19 cellular contexts compared by ENCODE assay signal in the genomic region with DNA sequence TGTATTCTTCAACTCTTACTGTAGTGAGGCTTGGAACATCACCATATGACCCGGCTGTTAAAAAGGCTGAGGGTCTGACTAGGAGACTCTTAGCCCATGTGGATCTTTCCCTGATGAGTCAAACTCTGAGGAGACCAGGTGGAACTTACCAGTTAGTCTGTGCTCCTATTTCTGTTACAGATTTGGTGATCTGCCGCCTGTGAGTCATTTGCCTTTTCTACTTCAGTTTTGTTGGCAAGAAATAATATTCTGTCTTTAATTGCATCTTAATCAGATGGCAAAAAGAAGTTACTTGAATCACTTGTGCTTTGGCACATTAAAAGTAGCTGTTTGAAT. TPM values are rescaled to one million over a fixed set of nuclear protein-coding genes. Genes with fewer than 3 reads are reported as not detected.
DNase-seq lines count a peak whose midpoint lies in the region; ATAC-seq, FAIRE-seq and TF ChIP-seq lines count a peak whose summit lies in the region.
"Had no signal": no experiment of that assay in that cellular context is flagged by ENCODE, and none has a peak within 500 bp of the region (broad histone marks: within the 10 kb centered on the region; RNA-seq: fewer than 3 reads in every experiment).

No MANE protein-coding gene starts in this region.

- WGBS in H1 (ENCODE audit: extremely low coverage in 1 of 2, insufficient coverage in 1 of 2, insufficient read length in 1 of 2, insufficient replicate concordance in 2 of 2, low coverage in 1 of 2, low lambda C conversion rate in 2 of 2, missing lambda C conversion rate in 1 of 2), 2 experiments: 96% methylated on average over 2 of the region's 2 CpGs; no CpG with 5 or more reads in 1 of the 2 experiments

- H3K4me3 ChIP-seq in AG10803 (ENCODE audit: low read length) (no peak overlapping the region), Karpas-422 (ENCODE audit: low read length) (no peak overlapping the region), H1 (ENCODE audit: extremely low read depth in 1 of 4, insufficient read depth in 2 of 4, low read depth in 3 of 4, low read length in 4 of 4) (no peak overlapping the region)
- H3K4me3 ChIP-seq: HAP-1, SJCRH30 had no signal

- no peak overlapping the region for H2BK5ac ChIP-seq in H1 (ENCODE audit: low read depth, low read length)

- H3K14ac ChIP-seq in H1 (ENCODE audit: insufficient read length): no peak overlapping the region

- no peak overlapping the region for H3K23ac ChIP-seq in H1 (ENCODE audit: insufficient read length)

- H3K4me3 Mint-ChIP-seq in memory B cell: no peak overlapping the region
- H3K4me3 Mint-ChIP-seq in activated naive CD4-positive, alpha-beta T cell treated with anti-CD3 and anti-CD28 coated beads for 36 hours: no peak overlapping the region

- peak overlapping the region; percentile 43 for H3K27ac Mint-ChIP-seq in memory B cell
- H3K27ac Mint-ChIP-seq in activated naive CD4-positive, alpha-beta T cell treated with anti-CD3 and anti-CD28 coated beads for 36 hours: no peak overlapping the region

- TF ChIP-seq POLR2A in H1 (IDR thresholded peaks at IDR 0.05; ENCODE audit: control extremely low read depth in 1 of 2, low read depth in 2 of 2, low read length in 2 of 2): no peak

- no peak overlapping the region for H4K5ac ChIP-seq in H1 (ENCODE audit: insufficient read length, low read depth, low read length)

- no peaks in the 10 kb centered on the region for H3K9me2 ChIP-seq in Karpas-422 (replicated peaks; ENCODE audit: insufficient read depth, low read length)

- H3K4me1 Mint-ChIP-seq in memory B cell: peaks cover 7% of the 10 kb centered on the region
- H3K4me1 Mint-ChIP-seq in activated naive CD4-positive, alpha-beta T cell treated with anti-CD3 and anti-CD28 coated beads for 36 hours (ENCODE audit: low read depth): peaks cover 7% of the 10 kb centered on the region

- TF ChIP-seq CTCF in AG10803 (conservative IDR thresholded peaks at IDR 0.05; ENCODE audit: low read length) (no peak), H1 (IDR thresholded peaks at IDR 0.05; ENCODE audit: control extremely low read depth in 1 of 3, insufficient read depth in 1 of 3, low read depth in 1 of 3, low read length in 3 of 3) (no peak)

- no peaks in the 10 kb centered on the region for H3K79me1 ChIP-seq in H1 (ENCODE audit: low read depth, low read length)

- H3K36me3 Mint-ChIP-seq in memory B cell: peaks cover 41% of the 10 kb centered on the region
- peaks cover 14% of the 10 kb centered on the region for H3K36me3 Mint-ChIP-seq in activated naive CD4-positive, alpha-beta T cell treated with anti-CD3 and anti-CD28 coated beads for 36 hours (ENCODE audit: low read depth)

- no peaks in the 10 kb centered on the region for H3K23me2 ChIP-seq in H1 (ENCODE audit: low read depth, low read length)

- no peaks in the 10 kb centered on the region for H3K27me3 Mint-ChIP-seq in memory B cell
- no peaks in the 10 kb centered on the region for H3K27me3 Mint-ChIP-seq in activated naive CD4-positive, alpha-beta T cell treated with anti-CD3 and anti-CD28 coated beads for 36 hours (ENCODE audit: low read depth)

- no peak overlapping the region for H2BK15ac ChIP-seq in H1 (ENCODE audit: low read length)

- H4K91ac ChIP-seq in H1 (replicated peaks; ENCODE audit: insufficient read length, low read length): no peak overlapping the region

- POLR2A ChIA-PET in H1 (lab: Charles Lee; ENCODE audit: partially characterized antibody): no interaction called here

- H3K18ac ChIP-seq in H1 (ENCODE audit: extremely low read depth, low read length): no peak overlapping the region

- no peaks in the 10 kb centered on the region for H3K9me3 Mint-ChIP-seq in memory B cell
- H3K9me3 Mint-ChIP-seq in activated naive CD4-positive, alpha-beta T cell treated with anti-CD3 and anti-CD28 coated beads for 36 hours: no peaks in the 10 kb centered on the region

- peaks cover 15% of the 10 kb centered on the region for H3K4me1 ChIP-seq in Karpas-422 (ENCODE audit: low read length)
- H3K4me1 ChIP-seq in H1 (replicated peaks in 1 of 4; ENCODE audit: control insufficient read depth in 3 of 4, insufficient read depth in 4 of 4, low read length in 3 of 4): peaks cover 0 to 10% (median 0%) of the 10 kb centered on the region in 4 experiments; a peak in 3 of 7 replicates
- H3K4me1 ChIP-seq: HAP-1, SJCRH30 had no signal

- intact Hi-C loops in activated naive CD4-positive, alpha-beta T cell treated with anti-CD3 and anti-CD28 coated beads for 36 hours (cut with micrococcal nuclease): no loop called here

- no peaks in the 10 kb centered on the region for H3K79me2 ChIP-seq in Karpas-422 (ENCODE audit: low read length)
- H3K79me2 ChIP-seq in H1 (ENCODE audit: control insufficient read depth in 1 of 2, insufficient read depth in 2 of 2, low read length in 2 of 2): no peaks in the 10 kb centered on the region

- no peak overlapping the region for H4K8ac ChIP-seq in H1 (ENCODE audit: extremely low read depth, insufficient read depth, low read length)

- H2AFZ ChIP-seq in Karpas-422 (ENCODE audit: low read length): no peak overlapping the region
- H2AFZ ChIP-seq in H1 (ENCODE audit: low read length): no peak overlapping the region

- H3K4ac ChIP-seq in H1 (replicated peaks; ENCODE audit: insufficient read length, low read depth, low read length): no peak overlapping the region

- CTCF ChIA-PET in H1 (lab: Charles Lee; ENCODE audit: partially characterized antibody): interaction anchor here (1.3 kb wide), 1 partner anchor 30 kb away, joined by 3 read pairs; no protein-coding TSS in a partner anchor
- CTCF ChIA-PET in activated naive CD4-positive, alpha-beta T cell treated with anti-CD3 and anti-CD28 coated beads for 36 hours (lab: Charles Lee): no interaction called here

- no peak overlapping the region for H2BK120ac ChIP-seq in H1 (replicated peaks; ENCODE audit: low read depth, low read length)

- H3K36me3 ChIP-seq in Karpas-422 (ENCODE audit: insufficient read depth, low read length): no peaks in the 10 kb centered on the region
- no peaks in the 10 kb centered on the region; a peak in 1 of 8 replicates for H3K36me3 ChIP-seq in H1 (ENCODE audit: control insufficient read depth in 2 of 4, insufficient read depth in 4 of 4, low read length in 3 of 4)
- H3K36me3 ChIP-seq: SJCRH30 had no signal

- no peak overlapping the region for H3K9ac ChIP-seq in Karpas-422 (ENCODE audit: low read length)
- H3K9ac ChIP-seq in H1 (replicated peaks in 1 of 4; ENCODE audit: extremely low read depth in 1 of 4, low read depth in 3 of 4, low read length in 3 of 4): no peak overlapping the region

- H3K56ac ChIP-seq in H1 (replicated peaks; ENCODE audit: insufficient read length, low read depth, low read length): no peak overlapping the region

- ATAC-seq in memory B cell (ENCODE audit: low read depth): no peak
- ATAC-seq in HG03045 (IDR thresholded peaks at IDR 0.05; ENCODE audit: unreplicated experiment): no peak
- no peak for ATAC-seq in GM21360 (IDR thresholded peaks at IDR 0.05; ENCODE audit: unreplicated experiment)

- H2BK20ac ChIP-seq in H1 (ENCODE audit: low read length): no peak overlapping the region

- peak overlapping the region; percentile 29 for H3K4me2 ChIP-seq in Karpas-422 (ENCODE audit: low read depth, low read length, poor library complexity, severe bottlenecking)
- no peak overlapping the region for H3K4me2 ChIP-seq in H1 (ENCODE audit: insufficient read depth in 1 of 2, low read depth in 2 of 2, low read length in 2 of 2)

- no peak for TF ChIP-seq RAD21 in H1 (IDR thresholded peaks at IDR 0.05 in 1 of 2, conservative IDR thresholded peaks at IDR 0.05 in 1 of 2; ENCODE audit: low read depth in 2 of 2, low read length in 2 of 2)

- H3K9me3 ChIP-seq in Karpas-422 (ENCODE audit: low read length) (no peaks in the 10 kb centered on the region), H1 (ENCODE audit: insufficient read depth in 2 of 2, low read depth in 1 of 2, low read length in 1 of 2) (no peaks in the 10 kb centered on the region)
- H3K9me3 ChIP-seq: HAP-1, SJCRH30 had no signal

- DNase-seq in AG10803 (ENCODE audit: low read depth): peak; percentile 0
- DNase-seq in Karpas-422: no peak
- no peak for DNase-seq in H1 (ENCODE audit: low read depth in 1 of 2, low spot score in 2 of 2)
- no peak for DNase-seq in memory B cell (ENCODE audit: low spot score in 2 of 2)
- DNase-seq in A172 (ENCODE audit: low spot score): no peak
- DNase-seq in activated naive CD4-positive, alpha-beta T cell treated with anti-CD3 and anti-CD28 coated beads for 36 hours: no peak
- DNase-seq: AML-193, COR-L47, GF-D8, NCI-H1417 treated with DMSO at 0.1 percent for 48 hours, NCI-H2029, NCI-H748 treated with DMSO at 0.1 percent for 48 hours, SJCRH30 had no signal

- H3K27ac ChIP-seq in Karpas-422 (ENCODE audit: low read length) (peak overlapping the region; percentile 42; the same call in 1 of the 2 replicates), H1 (ENCODE audit: low read depth, low read length) (no peak overlapping the region)
- H3K27ac ChIP-seq: HL-60, SJCRH30 had no signal

- no peak overlapping the region for H2BK12ac ChIP-seq in H1 (ENCODE audit: low read depth, low read length)

- H3K27me3 ChIP-seq in Karpas-422 (ENCODE audit: low read length) (no peaks in the 10 kb centered on the region), H1 (replicated peaks in 1 of 4; ENCODE audit: control insufficient read depth in 3 of 4, extremely low read depth in 1 of 4, insufficient read depth in 3 of 4, low read length in 3 of 4) (no peaks in the 10 kb centered on the region)
- H3K27me3 ChIP-seq: SJCRH30 had no signal

- no peak for TF ChIP-seq EP300 in H1 (IDR thresholded peaks at IDR 0.05; ENCODE audit: borderline replicate concordance in 1 of 2, low read depth in 2 of 2, low read length in 2 of 2)

- H2AK5ac ChIP-seq in H1 (ENCODE audit: low read depth, low read length): no peak overlapping the region

- peak; percentile 45 for FAIRE-seq in H1 (lab: Jason Lieb, UNC)
- FAIRE-seq: A204.1, HTR-8/SVneo had no signal

- H4K20me1 ChIP-seq in Karpas-422 (ENCODE audit: insufficient read depth, low read depth, low read length) (no peaks in the 10 kb centered on the region), H1 (replicated peaks in 1 of 2; ENCODE audit: control insufficient read depth in 1 of 2, insufficient read depth in 2 of 2, low read length in 2 of 2) (no peaks in the 10 kb centered on the region)

TF ChIP-seq in H1, 55 proteins besides CTCF, POLR2A, EP300 and RAD21 (continues in another document):
- TF ChIP-seq TBP (IDR thresholded peaks at IDR 0.05; ENCODE audit: low read depth, low read length): no peak

RNA-seq across cellular contexts. Expression of gene MTM1, which starts 48.4 kb away (rescaled TPM):
- 6.0 and 15.8 TPM in 2 replicates for total RNA-seq in Karpas-422 (2014; rRNA removed; shearing (Covaris generic); ENCODE audit: low replicate concordance)
- total RNA-seq in H1 (2021; fragmentation: NEBNext Ultra II Directional; extraction: Animal tissue kit (Norgen Biotek cat#: 25700)): 8.4 and 9.5 TPM in 2 replicates
- polyA plus RNA-seq in H1 (2011; rRNA removed): 1.7 and 2.3 TPM in 2 replicates
- 3.2 TPM for polyA plus RNA-seq in H1 (2011; cell fraction: cytosol; rRNA removed)
- polyA plus RNA-seq in H1 (2011; cell fraction: nucleus; rRNA removed): 2.3 TPM
- 3.3 to 8.4 TPM (median 4.5 TPM) in 4 replicates for polyA plus RNA-seq in H1 (2012, experiment 1 of 2)
- polyA plus RNA-seq in H1 (2012, experiment 2 of 2): 0.30 TPM
- 3.2 TPM for polyA plus RNA-seq in H1 (2013, experiment 1 of 2)
- polyA plus RNA-seq in H1 (2013, experiment 2 of 2): 3.3 TPM
- polyA minus RNA-seq in H1 (2011; rRNA and poly(A)+ RNA removed): 4.7 and 8.4 TPM in 2 replicates
- polyA minus RNA-seq in H1 (2011; cell fraction: cytosol; rRNA and poly(A)+ RNA removed): 1.4 TPM
- polyA minus RNA-seq in H1 (2011; cell fraction: nucleus; rRNA and poly(A)+ RNA removed): 7.0 TPM
- 13.1 and 14.7 TPM in 2 replicates for total RNA-seq in A172 (2014; rRNA removed; shearing (Covaris generic))
- 10 to 100 TPM; 17.8 to 19.2 TPM for total RNA-seq in activated naive CD4-positive, alpha-beta T cell treated with anti-CD3 and anti-CD28 coated beads for 36 hours
